8 cellular contexts compared by ENCODE assay signal in the genomic region with DNA sequence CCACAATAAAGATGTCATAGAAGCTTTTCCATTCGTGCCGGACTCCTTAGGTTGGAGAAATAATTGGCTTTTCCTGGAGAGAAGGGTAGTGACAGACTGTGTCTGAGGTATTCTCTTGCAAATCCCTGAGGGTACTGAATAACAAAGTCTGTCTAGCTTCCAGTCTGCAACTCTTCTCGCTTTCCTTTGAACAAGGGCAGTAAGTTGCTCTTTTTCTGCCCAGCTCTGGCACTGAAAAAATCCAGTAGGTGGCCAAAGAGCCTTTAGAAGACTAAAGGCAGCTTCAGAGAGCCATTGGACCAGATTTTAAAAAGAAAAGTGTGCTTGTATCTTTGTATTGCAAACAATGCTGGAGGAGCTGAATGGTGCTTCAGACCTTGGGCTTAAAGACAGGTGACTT. TPM values are rescaled to one million over a fixed set of nuclear protein-coding genes. Genes with fewer than 3 reads are reported as not detected.
DNase-seq lines count a peak whose midpoint lies in the region; ATAC-seq, FAIRE-seq and TF ChIP-seq lines count a peak whose summit lies in the region.

No MANE protein-coding gene starts in this region.

- ATAC-seq in HG02885 (IDR thresholded peaks at IDR 0.05; ENCODE audit: poor library complexity, unreplicated experiment), result peak; percentile 3
- ATAC-seq in activated T-helper 17 cell treated with anti-CD3 and anti-CD28 coated beads, Interleukin-2, amount 50 U/mL, for 72 hours (replicated peaks), result no peak

- no peak for DNase-seq in D721Med (ENCODE audit: insufficient read length, low spot score)
- peak; percentile 26 for DNase-seq in kidney glomerular epithelial cell (lab: John Stamatoyannopoulos, UW)
- DNase-seq in type B pancreatic cell (ENCODE audit: extremely low spot score, unreplicated experiment), result no peak
- DNase-seq in activated CD4-positive, CD25-positive, alpha-beta regulatory T cell (lab: John Stamatoyannopoulos, UW), result no peak
- DNase-seq in NCI-H526 treated with DMSO at 0.1 percent for 48 hours (lab: John Stamatoyannopoulos, UW), result no peak
- no peak for DNase-seq in activated CD8-positive, alpha-beta memory T cell treated with anti-CD3 and anti-CD28 coated beads, Interleukin-2, amount 50 U/mL, for 48 hours

- H3K27me3 Mint-ChIP-seq in activated T-helper 17 cell treated with anti-CD3 and anti-CD28 coated beads, Interleukin-2, amount 50 U/mL, for 72 hours, result peaks cover 12% of the 10 kb centered on the region
- H3K27me3 Mint-ChIP-seq in type B pancreatic cell, result no peaks in the 10 kb centered on the region

- no peaks in the 10 kb centered on the region for H3K36me3 Mint-ChIP-seq in activated T-helper 17 cell treated with anti-CD3 and anti-CD28 coated beads, Interleukin-2, amount 50 U/mL, for 72 hours (ENCODE audit: low read depth)
- no peaks in the 10 kb centered on the region for H3K36me3 Mint-ChIP-seq in type B pancreatic cell

- no peaks in the 10 kb centered on the region for H3K9me3 Mint-ChIP-seq in activated T-helper 17 cell treated with anti-CD3 and anti-CD28 coated beads, Interleukin-2, amount 50 U/mL, for 72 hours
- H3K9me3 Mint-ChIP-seq in type B pancreatic cell, result no peaks in the 10 kb centered on the region

- TF ChIP-seq CTCF in D721Med (IDR thresholded peaks at IDR 0.05; ENCODE audit: insufficient read depth, missing control alignments), result peak; percentile 9
- peak; percentile 20 for TF ChIP-seq CTCF in type B pancreatic cell (conservative IDR thresholded peaks at IDR 0.05)

- peaks cover 26% of the 10 kb centered on the region for H3K4me1 Mint-ChIP-seq in activated T-helper 17 cell treated with anti-CD3 and anti-CD28 coated beads, Interleukin-2, amount 50 U/mL, for 72 hours
- peaks cover 15% of the 10 kb centered on the region for H3K4me1 Mint-ChIP-seq in type B pancreatic cell (ENCODE audit: unreplicated experiment)

- H3K4me3 Mint-ChIP-seq in activated T-helper 17 cell treated with anti-CD3 and anti-CD28 coated beads, Interleukin-2, amount 50 U/mL, for 72 hours, result peak overlapping the region; percentile 75
- H3K4me3 Mint-ChIP-seq in type B pancreatic cell, result peak overlapping the region; percentile 19

- no peak for FAIRE-seq in D721Med (lab: Jason Lieb, UNC)

- peak overlapping the region; percentile 78 for H3K27ac Mint-ChIP-seq in activated T-helper 17 cell treated with anti-CD3 and anti-CD28 coated beads, Interleukin-2, amount 50 U/mL, for 72 hours
- no peak overlapping the region for H3K27ac Mint-ChIP-seq in type B pancreatic cell

RNA-seq across cellular contexts. Expression of a gene that starts 20.7 kb away (rescaled TPM):
- 10 to 100 TPM; 14.8 to 21.9 TPM for total RNA-seq in activated T-helper 17 cell treated with anti-CD3 and anti-CD28 coated beads, Interleukin-2, amount 50 U/mL, for 72 hours
- 43.9 and 67.0 TPM in 2 replicates for total RNA-seq in type B pancreatic cell (ENCODE audit: low replicate concordance)
